Comparison of ENCODE assay signal across 23 cellular contexts in the genomic region with DNA sequence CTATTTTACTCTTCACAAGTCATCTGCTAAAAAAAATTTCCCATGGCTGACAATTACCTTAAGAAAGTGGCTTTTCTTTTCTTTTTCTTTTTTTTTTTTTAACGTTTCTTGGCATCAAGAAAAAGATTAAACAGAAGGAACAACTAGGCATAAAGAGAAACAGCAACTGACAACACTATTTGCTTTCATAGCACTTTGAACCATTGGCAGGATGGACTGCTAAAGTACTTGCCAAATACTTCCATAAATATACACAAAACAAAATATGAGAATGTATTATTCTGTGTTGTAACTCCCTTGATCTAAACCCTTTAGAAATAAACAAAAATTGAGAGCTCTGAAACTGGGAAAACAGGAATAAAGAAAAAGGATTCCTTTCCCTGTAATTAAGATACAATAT. TPM values are rescaled to one million over a fixed set of nuclear protein-coding genes. Genes with fewer than 3 reads are reported as not detected.
"Had no signal": no experiment of that assay in that cellular context is flagged by ENCODE, and none has a peak within 500 bp of the region (broad histone marks: within the 10 kb centered on the region; RNA-seq: fewer than 3 reads in every experiment).

No MANE protein-coding gene starts in this region.

- ATAC-seq: activated CD8-positive, alpha-beta T cell treated with anti-CD3 and anti-CD28 coated beads, Interleukin-2, amount 10 ng/mL, durations not matched to agents 7 days and 5 days; activated naive CD4-positive, alpha-beta T cell treated with anti-CD3 and anti-CD28 coated beads, Interleukin-2, amount 50 U/mL, for 72 hours; activated T-cell treated with anti-CD3 and anti-CD28 coated beads, Interleukin-2, amount 50 U/mL, for 72 hours; foreskin keratinocyte; natural killer cell treated with Interleukin-12 subunit alpha and Interleukin-12 subunit beta and Interleukin-15 and Interleukin-18, amount 100 ng/mL, for 72 hours had no signal

- H3K27me3 Mint-ChIP-seq: activated B cell treated with CpG ODN at 0.5 μM for 24 hours; natural killer cell treated with Interleukin-12 subunit alpha and Interleukin-12 subunit beta and Interleukin-15 and Interleukin-18, amount 100 ng/mL, for 72 hours had no signal

- H3K27ac ChIP-seq: coronary artery, foreskin keratinocyte, hepatocyte had no signal

- H3K4me3 ChIP-seq: coronary artery, dorsolateral prefrontal cortex, hepatocyte, lung had no signal

- H3K4me1 ChIP-seq: foreskin keratinocyte had no signal

- DNase-seq: activated B cell treated with CpG ODN at 0.5 μM for 24 hours; activated CD8-positive, alpha-beta T cell treated with anti-CD3 and anti-CD28 coated beads, Interleukin-2, amount 10 ng/mL, durations not matched to agents 7 days and 5 days; activated naive CD4-positive, alpha-beta T cell; activated T-cell treated with anti-CD3 and anti-CD28 coated beads for 4 hours; activated T-cell treated with anti-CD3 and anti-CD28 coated beads, Interleukin-2, amount 50 U/mL, for 72 hours; anterior cingulate cortex; dorsolateral prefrontal cortex; effector memory CD4-positive, alpha-beta T cell; foreskin keratinocyte; mesendoderm; retina; stimulated activated CD4-positive, alpha-beta T cell treated with anti-CD3 and anti-CD28 coated beads, Interleukin-2, amount 100 ng/mL, for 48 hours; stimulated activated naive CD4-positive, alpha-beta T cell treated with Interleukin-2 at 50 U/mL for 16 hours; T-helper 2 cell; trophoblast cell had no signal

- H3K27me3 ChIP-seq: dorsolateral prefrontal cortex, foreskin keratinocyte, hepatocyte had no signal

- H3K27ac Mint-ChIP-seq: activated B cell treated with CpG ODN at 0.5 μM for 24 hours; activated CD8-positive, alpha-beta T cell treated with anti-CD3 and anti-CD28 coated beads, Interleukin-2, amount 10 ng/mL, durations not matched to agents 7 days and 5 days; activated T-cell treated with anti-CD3 and anti-CD28 coated beads, Interleukin-2, amount 50 U/mL, for 72 hours; natural killer cell treated with Interleukin-12 subunit alpha and Interleukin-12 subunit beta and Interleukin-15 and Interleukin-18, amount 100 ng/mL, for 72 hours had no signal

- H3K4me3 Mint-ChIP-seq: activated B cell treated with CpG ODN at 0.5 μM for 24 hours; activated CD8-positive, alpha-beta T cell treated with anti-CD3 and anti-CD28 coated beads, Interleukin-2, amount 10 ng/mL, durations not matched to agents 7 days and 5 days; activated T-cell treated with anti-CD3 and anti-CD28 coated beads, Interleukin-2, amount 50 U/mL, for 72 hours; natural killer cell treated with Interleukin-12 subunit alpha and Interleukin-12 subunit beta and Interleukin-15 and Interleukin-18, amount 100 ng/mL, for 72 hours had no signal

RNA-seq across cellular contexts. Expression of a gene that starts 20.0 kb away (rescaled TPM):
- total RNA-seq: activated B cell treated with CpG ODN at 0.5 μM for 24 hours; activated CD8-positive, alpha-beta T cell treated with anti-CD3 and anti-CD28 coated beads, Interleukin-2, amount 10 ng/mL, durations not matched to agents 7 days and 5 days; activated naive CD4-positive, alpha-beta T cell treated with anti-CD3 and anti-CD28 coated beads, Interleukin-2, amount 50 U/mL, for 72 hours; activated T-cell treated with anti-CD3 and anti-CD28 coated beads, Interleukin-2, amount 50 U/mL, for 72 hours; bronchial epithelial cell; epithelial cell of proximal tubule; foreskin keratinocyte; natural killer cell treated with Interleukin-12 subunit alpha and Interleukin-12 subunit beta and Interleukin-15 and Interleukin-18, amount 100 ng/mL, for 72 hours had no signal
- polyA plus RNA-seq: foreskin keratinocyte, keratinocyte had no signal
